In genomic region chr2:56749152-56749752, GRCh38 we compare ENCODE assay signal across 8 cellular contexts.
DNase-seq lines count a peak whose midpoint lies in the region; ATAC-seq lines count a peak whose summit lies in the region.

No MANE protein-coding gene starts in this region.

- ATAC-seq in GM21381 (IDR thresholded peaks at IDR 0.05; ENCODE audit: unreplicated experiment): peak; percentile 59
- ATAC-seq in HG03520 (IDR thresholded peaks at IDR 0.05; ENCODE audit: unreplicated experiment): no peak

- H3K36me3 ChIP-seq in H7 (replicated peaks; ENCODE audit: control insufficient read depth, insufficient read depth, low read length): no peaks in the 10 kb centered on the region

- in situ Hi-C loops in Caki2 (cut with HindIII; ENCODE audit: low pct_unique_long_range_greater_than_20kb, low sequenced_read_pairs): no loop called here

- H3K27me3 ChIP-seq in H7 (ENCODE audit: control insufficient read depth, insufficient read depth, low read length): no peaks in the 10 kb centered on the region

- no peak overlapping the region for H3K4me3 ChIP-seq in H7 (ENCODE audit: insufficient read depth, low read depth, low read length)

- DNase-seq in Caki2 (ENCODE audit: low read depth) (peak; percentile 23), NCI-H2029 (lab: John Stamatoyannopoulos, UW) (peak; percentile 1), cerebellar cortex (ENCODE audit: low spot score) (peak; percentile 71), myocyte (ENCODE audit: low read depth) (peak; percentile 50), H7 (no peak)
- no peak for DNase-seq in activated T-cell treated with anti-CD3 and anti-CD28 coated beads, Interleukin-2, amount 50 U/mL, for 48 hours

Comparison
In these comparisons a context has a peak if more than half of its experiments do, and no peak if none do; other contexts are left out.
1. DNase-seq: peak in Caki2 (single experiment), NCI-H2029 (single experiment), cerebellar cortex (single experiment) and myocyte (single experiment); none in H7 (single experiment) and activated T-cell treated with anti-CD3 and anti-CD28 coated beads, Interleukin-2, amount 50 U/mL, for 48 hours (0 of 2).